Comparison of ENCODE assay signal across 8 cellular contexts in genomic region chr22:41947181-41948080, GRCh38. TPM values are rescaled to one million over a fixed set of nuclear protein-coding genes. Genes with fewer than 3 reads are reported as not detected.
A peak's percentile ranks its signal among the peaks of the same experiment; 100 is the strongest.
DNase-seq lines count a peak whose midpoint lies in the region; ATAC-seq, FAIRE-seq and TF ChIP-seq lines count a peak whose summit lies in the region.

No MANE protein-coding gene starts in this region.

- H3K4me1 ChIP-seq in CD8-positive, alpha-beta T cell (ENCODE audit: insufficient read depth, low read length): peaks cover 19% of the 10 kb centered on the region
- H3K4me1 ChIP-seq in H1 (replicated peaks in 1 of 4; ENCODE audit: control insufficient read depth in 3 of 4, insufficient read depth in 4 of 4, low read length in 3 of 4): peaks cover 7 to 20% (median 11%) of the 10 kb centered on the region in 4 experiments

- peak overlapping the region; percentile 55 for H4K5ac ChIP-seq in H1 (ENCODE audit: insufficient read length, low read depth, low read length)

- H3K56ac ChIP-seq in H1 (replicated peaks; ENCODE audit: insufficient read length, low read depth, low read length): no peak overlapping the region

- ATAC-seq in CD8-positive, alpha-beta T cell: no peak
- ATAC-seq in GM21515 (IDR thresholded peaks at IDR 0.05; ENCODE audit: unreplicated experiment): no peak

- peaks cover 0 to 9% of the 10 kb centered on the region in 2 experiments; a peak in 1 of 4 replicates for H3K79me2 ChIP-seq in H1 (ENCODE audit: control insufficient read depth in 1 of 2, insufficient read depth in 2 of 2, low read length in 2 of 2)

- no peaks in the 10 kb centered on the region for H3K36me3 Mint-ChIP-seq in CD8-positive, alpha-beta T cell
- peaks cover 5% of the 10 kb centered on the region for H3K36me3 Mint-ChIP-seq in neural crest cell (ENCODE audit: low read depth)

- no peak overlapping the region for H2BK20ac ChIP-seq in H1 (ENCODE audit: low read length)

- peak overlapping the region; percentile 60; the same call in 1 of the 2 replicates for H2BK12ac ChIP-seq in H1 (ENCODE audit: low read depth, low read length)

- peaks cover 8% of the 10 kb centered on the region for H3K23me2 ChIP-seq in H1 (ENCODE audit: low read depth, low read length)

- peak overlapping the region; percentile 97; the same call in 1 of the 2 replicates for H2BK5ac ChIP-seq in H1 (ENCODE audit: low read depth, low read length)

- no peak for TF ChIP-seq RAD21 in H1 (IDR thresholded peaks at IDR 0.05 in 1 of 2, conservative IDR thresholded peaks at IDR 0.05 in 1 of 2; ENCODE audit: low read depth in 2 of 2, low read length in 2 of 2)

- no peak for FAIRE-seq in H1 (lab: Jason Lieb, UNC)

- H4K20me1 ChIP-seq in H1 (replicated peaks in 1 of 2; ENCODE audit: control insufficient read depth in 1 of 2, insufficient read depth in 2 of 2, low read length in 2 of 2): peaks cover 0 to 6% of the 10 kb centered on the region in 2 experiments

- H3K18ac ChIP-seq in H1 (ENCODE audit: extremely low read depth, low read length): peak overlapping the region; percentile 71

- H3K27me3 Mint-ChIP-seq in CD8-positive, alpha-beta T cell (ENCODE audit: low read depth): no peaks in the 10 kb centered on the region
- no peaks in the 10 kb centered on the region for H3K27me3 Mint-ChIP-seq in neural crest cell (ENCODE audit: low read depth)

- no peaks in the 10 kb centered on the region for H3K9me3 Mint-ChIP-seq in CD8-positive, alpha-beta T cell
- H3K9me3 Mint-ChIP-seq in neural crest cell: no peaks in the 10 kb centered on the region

- peak overlapping the region in 2 of 4 experiments; percentile 75 to 76; a peak in 4 of 7 replicates for H3K9ac ChIP-seq in H1 (replicated peaks in 1 of 4; ENCODE audit: extremely low read depth in 1 of 4, low read depth in 3 of 4, low read length in 3 of 4)

- H2BK120ac ChIP-seq in H1 (replicated peaks; ENCODE audit: low read depth, low read length): no peak overlapping the region

- TF ChIP-seq EP300 in H1 (IDR thresholded peaks at IDR 0.05; ENCODE audit: borderline replicate concordance in 1 of 2, low read depth in 2 of 2, low read length in 2 of 2): no peak

- peak overlapping the region; percentile 93 for H4K8ac ChIP-seq in H1 (ENCODE audit: extremely low read depth, insufficient read depth, low read length)

- WGBS in H1 (ENCODE audit: extremely low coverage in 1 of 2, insufficient coverage in 1 of 2, insufficient read length in 1 of 2, insufficient replicate concordance in 2 of 2, low coverage in 1 of 2, low lambda C conversion rate in 2 of 2, missing lambda C conversion rate in 1 of 2), 2 experiments: 54% methylated on average over 28 of the region's 33 CpGs; no CpG with 5 or more reads in 1 of the 2 experiments

- H3K27ac ChIP-seq in CD8-positive, alpha-beta T cell (ENCODE audit: low read depth, low read length): no peak overlapping the region
- peak overlapping the region; percentile 78 for H3K27ac ChIP-seq in H1 (ENCODE audit: low read depth, low read length)

- H3K27ac Mint-ChIP-seq in CD8-positive, alpha-beta T cell: no peak overlapping the region
- peak overlapping the region; percentile 94 for H3K27ac Mint-ChIP-seq in neural crest cell (ENCODE audit: unreplicated experiment)

- no peak overlapping the region for H3K14ac ChIP-seq in H1 (ENCODE audit: insufficient read length)

- no peaks in the 10 kb centered on the region for H3K9me3 ChIP-seq in CD8-positive, alpha-beta T cell (ENCODE audit: low read length)
- H3K9me3 ChIP-seq in H1 (ENCODE audit: insufficient read depth in 2 of 2, low read depth in 1 of 2, low read length in 1 of 2): no peaks in the 10 kb centered on the region

- TF ChIP-seq POLR2A in H1 (IDR thresholded peaks at IDR 0.05; ENCODE audit: control extremely low read depth in 1 of 2, low read depth in 2 of 2, low read length in 2 of 2): no peak

- H3K23ac ChIP-seq in H1 (ENCODE audit: insufficient read length): no peak overlapping the region

- no peaks in the 10 kb centered on the region for H3K36me3 ChIP-seq in CD8-positive, alpha-beta T cell (ENCODE audit: insufficient read depth, low read length)
- H3K36me3 ChIP-seq in H1 (ENCODE audit: control insufficient read depth in 2 of 4, insufficient read depth in 4 of 4, low read length in 3 of 4): peaks cover 16 to 26% (median 23%) of the 10 kb centered on the region in 4 experiments

- H4K91ac ChIP-seq in H1 (replicated peaks; ENCODE audit: insufficient read length, low read length): peak overlapping the region; percentile 82

- H2BK15ac ChIP-seq in H1 (ENCODE audit: low read length): peak overlapping the region; percentile 19; the same call in 1 of the 2 replicates

- H2AK5ac ChIP-seq in H1 (ENCODE audit: low read depth, low read length): peak overlapping the region; percentile 59

- H3K4me3 Mint-ChIP-seq in CD8-positive, alpha-beta T cell: peak overlapping the region; percentile 91
- H3K4me3 Mint-ChIP-seq in neural crest cell: peak overlapping the region; percentile 97

- H3K27me3 ChIP-seq in CD8-positive, alpha-beta T cell (ENCODE audit: insufficient read depth, low read length): no peaks in the 10 kb centered on the region
- H3K27me3 ChIP-seq in H1 (replicated peaks in 1 of 4; ENCODE audit: control insufficient read depth in 3 of 4, extremely low read depth in 1 of 4, insufficient read depth in 3 of 4, low read length in 3 of 4): no peaks in the 10 kb centered on the region

- CTCF ChIA-PET in CD8-positive, alpha-beta T cell (lab: Charles Lee): interaction anchor here (0.6 to 2.4 kb wide), 7 partner anchors 9 to 411 kb away, joined by 3 to 23 read pairs (median 4); no protein-coding TSS in a partner anchor
- CTCF ChIA-PET in H1 (lab: Charles Lee; ENCODE audit: partially characterized antibody): interaction anchor here (0.6 to 4.4 kb wide), 15 partner anchors 9 to 250 kb away, joined by 3 to 21 read pairs (median 3); partner anchors contain the start of gene TNFRSF13C

- intact Hi-C loops in CD8-positive, alpha-beta T cell (cut with DNase I, micrococcal nuclease): loop anchor here (1.0 to 10.0 kb wide), 4 partner anchors 51 to 563 kb away; partner anchors contain the start of genes TEF (in 1 of the 2) and WBP2NL (in 1 of the 2)

- H2AFZ ChIP-seq in H1 (ENCODE audit: low read length): no peak overlapping the region; the same call in 1 of the 2 replicates

- H3K4ac ChIP-seq in H1 (replicated peaks; ENCODE audit: insufficient read length, low read depth, low read length): no peak overlapping the region

- TF ChIP-seq CTCF in CD8-positive, alpha-beta T cell (IDR thresholded peaks at IDR 0.05): no peak
- TF ChIP-seq CTCF in H1 (IDR thresholded peaks at IDR 0.05; ENCODE audit: control extremely low read depth in 1 of 3, insufficient read depth in 1 of 3, low read depth in 1 of 3, low read length in 3 of 3) (no peak), neural crest cell (conservative IDR thresholded peaks at IDR 0.05) (no peak)

- H3K4me3 ChIP-seq in CD8-positive, alpha-beta T cell (ENCODE audit: low read depth, low read length): peak overlapping the region; percentile 87
- peak overlapping the region; percentile 67 to 83 (median 75) for H3K4me3 ChIP-seq in H1 (ENCODE audit: extremely low read depth in 1 of 4, insufficient read depth in 2 of 4, low read depth in 3 of 4, low read length in 4 of 4)

- no peak for DNase-seq in CD8-positive, alpha-beta T cell
- DNase-seq in NCI-H69 (lab: John Stamatoyannopoulos, UW) (peak; percentile 38), H1 (ENCODE audit: low read depth in 1 of 2, low spot score in 2 of 2) (no peak), neural crest cell (ENCODE audit: low read depth, low spot score) (no peak), SW480 (ENCODE audit: low spot score) (no peak), NCI-H2081 (lab: John Stamatoyannopoulos, UW) (no peak), H4 (ENCODE audit: low spot score) (no peak)

- H3K79me1 ChIP-seq in H1 (ENCODE audit: low read depth, low read length): peaks cover 7% of the 10 kb centered on the region; the same call in 1 of the 2 replicates

- H3K4me2 ChIP-seq in H1 (ENCODE audit: insufficient read depth in 1 of 2, low read depth in 2 of 2, low read length in 2 of 2): peak overlapping the region; percentile 82 to 85

- H3K4me1 Mint-ChIP-seq in CD8-positive, alpha-beta T cell (ENCODE audit: low read depth): peaks cover 13% of the 10 kb centered on the region
- H3K4me1 Mint-ChIP-seq in neural crest cell: peaks cover 60% of the 10 kb centered on the region

- POLR2A ChIA-PET in CD8-positive, alpha-beta T cell (lab: Charles Lee): interaction anchor here (0.7 to 1.6 kb wide), 7 partner anchors 20 to 267 kb away, joined by 3 to 9 read pairs (median 3); partner anchors contain the start of genes CCDC134, SNU13, SREBF2 and TNFRSF13C
- POLR2A ChIA-PET in H1 (lab: Charles Lee; ENCODE audit: partially characterized antibody): interaction anchor here (0.6 to 2.1 kb wide), 26 partner anchors 10 to 421 kb away, joined by 3 to 14 read pairs (median 4); partner anchors contain the start of genes CCDC134 and SNU13

RNA-seq across cellular contexts. Expression of gene CENPM, which starts 0.5 kb away (rescaled TPM):
- 10 to 100 TPM in 1 of 2 experiments, 1 to 10 TPM in 1; 9.4 to 10.9 TPM for total RNA-seq in CD8-positive, alpha-beta T cell
- 30.0 and 32.0 TPM in 2 replicates for total RNA-seq in H1 (2021; fragmentation: NEBNext Ultra II Directional; extraction: Animal tissue kit (Norgen Biotek cat#: 25700))
- polyA plus RNA-seq in H1 (2011; rRNA removed): 80.4 and 94.6 TPM in 2 replicates
- polyA plus RNA-seq in H1 (2011; cell fraction: cytosol; rRNA removed): 68.6 TPM
- polyA plus RNA-seq in H1 (2011; cell fraction: nucleus; rRNA removed): 146 TPM
- polyA plus RNA-seq in H1 (2012, experiment 1 of 2): 22.9 to 58.2 TPM (median 53.9 TPM) in 4 replicates
- polyA plus RNA-seq in H1 (2012, experiment 2 of 2): 81.1 TPM
- 54.0 TPM for polyA plus RNA-seq in H1 (2013, experiment 1 of 2)
- 50.9 TPM for polyA plus RNA-seq in H1 (2013, experiment 2 of 2)
- polyA minus RNA-seq in H1 (2011; rRNA and poly(A)+ RNA removed): 43.8 and 44.6 TPM in 2 replicates
- polyA minus RNA-seq in H1 (2011; cell fraction: cytosol; rRNA and poly(A)+ RNA removed): 29.3 TPM
- polyA minus RNA-seq in H1 (2011; cell fraction: nucleus; rRNA and poly(A)+ RNA removed): 48.6 TPM
- 47.3 and 48.9 TPM in 2 replicates for total RNA-seq in neural crest cell
- 52.7 and 62.4 TPM in 2 replicates for total RNA-seq in H4 (2014; rRNA removed; shearing (Covaris generic))

RNA-seq across cellular contexts. Expression of gene TNFRSF13C, which starts 20.8 kb away (rescaled TPM):
- total RNA-seq in CD8-positive, alpha-beta T cell: 10 to 100 TPM; 36.3 to 39.8 TPM
- total RNA-seq in H1 (2021; fragmentation: NEBNext Ultra II Directional; extraction: Animal tissue kit (Norgen Biotek cat#: 25700)): 1.8 and 2.0 TPM in 2 replicates
- polyA plus RNA-seq in H1 (2011; rRNA removed): 1.4 TPM in 2 replicates
- polyA plus RNA-seq in H1 (2011; cell fraction: cytosol; rRNA removed): 1.00 TPM
- polyA plus RNA-seq in H1 (2011; cell fraction: nucleus; rRNA removed): 4.9 TPM
- polyA plus RNA-seq in H1 (2012, experiment 1 of 2): 1.0 to 1.8 TPM (median 1.3 TPM) in 4 replicates
- polyA plus RNA-seq in H1 (2012, experiment 2 of 2): 0.73 TPM
- polyA plus RNA-seq in H1 (2013, experiment 1 of 2): 1.6 TPM
- 1.6 TPM for polyA plus RNA-seq in H1 (2013, experiment 2 of 2)
- 0.83 and 1.5 TPM in 2 replicates for polyA minus RNA-seq in H1 (2011; rRNA and poly(A)+ RNA removed)
- 1.2 TPM for polyA minus RNA-seq in H1 (2011; cell fraction: cytosol; rRNA and poly(A)+ RNA removed)
- polyA minus RNA-seq in H1 (2011; cell fraction: nucleus; rRNA and poly(A)+ RNA removed): 1.6 TPM
- 4.0 and 4.4 TPM in 2 replicates for total RNA-seq in neural crest cell
- total RNA-seq in H4 (2014; rRNA removed; shearing (Covaris generic)): 0.10 TPM in 1 of 2 replicates, not detected in the other

RNA-seq across cellular contexts. Expression of gene SEPTIN3, which starts 21.8 kb away (rescaled TPM):
- under 1 TPM in 1 of 2 experiments, not detected in 1; 0.11 TPM for total RNA-seq in CD8-positive, alpha-beta T cell
- total RNA-seq in H1 (2021; fragmentation: NEBNext Ultra II Directional; extraction: Animal tissue kit (Norgen Biotek cat#: 25700)): 38.9 and 39.1 TPM in 2 replicates
- polyA plus RNA-seq in H1 (2011; rRNA removed): 39.7 and 52.9 TPM in 2 replicates
- polyA plus RNA-seq in H1 (2011; cell fraction: cytosol; rRNA removed): 49.5 TPM
- polyA plus RNA-seq in H1 (2011; cell fraction: nucleus; rRNA removed): 42.1 TPM
- 45.3 to 51.2 TPM (median 49.0 TPM) in 4 replicates for polyA plus RNA-seq in H1 (2012, experiment 1 of 2)
- polyA plus RNA-seq in H1 (2012, experiment 2 of 2): 25.0 TPM
- 20.4 TPM for polyA plus RNA-seq in H1 (2013, experiment 1 of 2)
- polyA plus RNA-seq in H1 (2013, experiment 2 of 2): 21.2 TPM
- 66.0 and 66.2 TPM in 2 replicates for polyA minus RNA-seq in H1 (2011; rRNA and poly(A)+ RNA removed)
- polyA minus RNA-seq in H1 (2011; cell fraction: cytosol; rRNA and poly(A)+ RNA removed): 28.8 TPM
- 22.9 TPM for polyA minus RNA-seq in H1 (2011; cell fraction: nucleus; rRNA and poly(A)+ RNA removed)
- 71.5 and 75.0 TPM in 2 replicates for total RNA-seq in neural crest cell
- total RNA-seq in H4 (2014; rRNA removed; shearing (Covaris generic)): 4.2 and 4.5 TPM in 2 replicates

RNA-seq across cellular contexts. Expression of gene SHISA8, which starts 32.6 kb away (rescaled TPM):
- 1 to 10 TPM in 1 of 2 experiments, under 1 TPM in 1; 0.72 to 1.5 TPM for total RNA-seq in CD8-positive, alpha-beta T cell
- total RNA-seq in H1 (2021; fragmentation: NEBNext Ultra II Directional; extraction: Animal tissue kit (Norgen Biotek cat#: 25700)): 0.89 and 0.90 TPM in 2 replicates
- 0.14 and 0.35 TPM in 2 replicates for polyA plus RNA-seq in H1 (2011; rRNA removed)
- 0.39 TPM for polyA plus RNA-seq in H1 (2011; cell fraction: cytosol; rRNA removed)
- polyA plus RNA-seq in H1 (2011; cell fraction: nucleus; rRNA removed): 2.4 TPM
- polyA plus RNA-seq in H1 (2012, experiment 1 of 2): 0.39 to 0.50 TPM in 2 of 4 replicates, not detected in the others
- not detected for polyA plus RNA-seq in H1 (2012, experiment 2 of 2)
- polyA plus RNA-seq in H1 (2013, experiment 1 of 2): 0.73 TPM
- polyA plus RNA-seq in H1 (2013, experiment 2 of 2): 0.59 TPM
- polyA minus RNA-seq in H1 (2011; rRNA and poly(A)+ RNA removed): not detected in 2 replicates
- polyA minus RNA-seq in H1 (2011; cell fraction: cytosol; rRNA and poly(A)+ RNA removed): not detected
- polyA minus RNA-seq in H1 (2011; cell fraction: nucleus; rRNA and poly(A)+ RNA removed): 0.70 TPM
- total RNA-seq in neural crest cell: 0.19 TPM in 1 of 2 replicates, not detected in the other
- not detected in 2 replicates for total RNA-seq in H4 (2014; rRNA removed; shearing (Covaris generic))
